In the genomic region with DNA sequence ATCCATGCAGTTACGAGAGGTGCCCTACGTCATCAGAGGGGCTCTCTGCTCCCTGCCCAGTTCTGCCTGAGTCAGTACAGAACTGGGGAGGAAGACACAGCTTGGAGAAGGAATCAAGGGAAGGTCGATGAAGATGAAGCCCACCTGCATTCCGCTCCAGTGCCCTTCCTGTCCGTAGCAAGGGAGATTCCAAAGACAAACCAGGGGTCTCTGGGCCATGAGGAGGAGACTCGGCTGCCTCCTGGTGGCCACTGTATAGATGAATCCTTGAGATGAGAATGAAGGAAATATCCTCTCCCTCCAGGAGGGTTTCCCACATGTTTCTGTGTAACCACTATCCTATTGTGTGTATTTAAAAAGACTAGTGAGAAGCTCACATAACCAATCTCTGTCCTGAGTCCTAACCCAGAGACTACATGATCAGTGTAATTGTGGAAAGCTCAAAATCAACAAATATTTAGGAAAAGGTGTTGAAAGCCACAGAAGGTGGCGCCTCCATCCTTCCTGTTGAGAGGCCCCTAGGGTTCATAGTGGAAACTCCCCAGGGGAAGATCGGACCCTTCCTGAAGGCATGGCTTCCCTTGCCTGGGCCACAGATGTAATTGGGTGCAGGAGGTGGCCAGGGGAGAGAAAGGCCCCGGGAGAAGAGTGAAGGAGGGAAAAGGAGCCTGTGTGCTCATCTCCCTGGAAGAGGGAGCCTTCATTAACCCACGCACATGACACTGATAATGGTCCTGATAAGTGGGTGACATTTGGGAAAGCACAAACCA, we compare ENCODE assay signal across 7 cellular contexts.
A peak's percentile ranks its signal among the peaks of the same experiment; 100 is the strongest.
DNase-seq lines count a peak whose midpoint lies in the region; ATAC-seq, FAIRE-seq and TF ChIP-seq lines count a peak whose summit lies in the region.
"Not testable (repeated sequence)": the region's sequence is repeated elsewhere in the genome, so short reads cannot be mapped to it uniquely, and the experiment has no call there.

No MANE protein-coding gene starts in this region.

- H3K9me3 Mint-ChIP-seq in glutamatergic neuron (ENCODE audit: unreplicated experiment); progenitor cell of endocrine pancreas (ENCODE audit: low read depth): not testable (repeated sequence)

- H2AFZ ChIP-seq in K562 (ENCODE audit: low read depth, low read length), result not testable (repeated sequence)

- CTCF ChIA-PET in K562 (lab: Yijun Ruan, JAX; ENCODE audit: low intra/inter-chr PET ratio), result interaction anchor here (0.7 to 1.5 kb wide), 3 partner anchors 18 to 115 kb away, joined by 3 to 5 read pairs (median 4); no protein-coding TSS in a partner anchor

- 3% methylated on average over 8 of the region's 10 CpGs for WGBS in K562 (ENCODE audit: insufficient coverage, low coverage, missing lambda C conversion rate)

- TF ChIP-seq CTCF in GM12864 (IDR thresholded peaks at IDR 0.05; ENCODE audit: low read depth, low read length, missing control alignments) (peak; percentile 41), K562 (IDR thresholded peaks at IDR 0.05 in 2 of 3, conservative IDR thresholded peaks at IDR 0.05 in 1 of 3; ENCODE audit: insufficient read depth in 2 of 3, low read depth in 1 of 3, low read length in 3 of 3) (peak; percentile 24 to 42 (median 33); a peak in 2 of 6 replicates), glutamatergic neuron (IDR thresholded peaks at IDR 0.05; ENCODE audit: partially characterized antibody, unreplicated experiment) (peak; percentile 24), progenitor cell of endocrine pancreas (IDR thresholded peaks at IDR 0.05; ENCODE audit: unreplicated experiment) (peak; percentile 33)

- not testable (repeated sequence) for H4K20me1 ChIP-seq in K562 (replicated peaks; ENCODE audit: control insufficient read depth, insufficient read depth, low read length)

- not testable (repeated sequence) for H3K4me1 ChIP-seq in K562 (replicated peaks in 1 of 2; ENCODE audit: control insufficient read depth in 2 of 2, insufficient read depth in 2 of 2, low read length in 2 of 2)

- TF ChIP-seq POLR2A in K562 (conservative IDR thresholded peaks at IDR 0.05), result not testable (repeated sequence)

- peaks cover 28% of the 10 kb centered on the region for H3K4me1 Mint-ChIP-seq in glutamatergic neuron (ENCODE audit: low read depth, unreplicated experiment)
- H3K4me1 Mint-ChIP-seq in progenitor cell of endocrine pancreas (ENCODE audit: low read depth), result peaks cover 14% of the 10 kb centered on the region

- not testable (repeated sequence) for H3K9me1 ChIP-seq in K562 (ENCODE audit: control insufficient read depth, insufficient read depth, low read length)

- peak; percentile 61 for ATAC-seq in SK-N-SH treated with all-trans-retinoic acid at 6 μM for 48 hours
- peak; percentile 86 for ATAC-seq in K562

- H3K36me3 ChIP-seq in KOPT-K1 (ENCODE audit: insufficient read depth, low read length); K562 (ENCODE audit: control insufficient read depth, insufficient read depth, low read length): not testable (repeated sequence)

- in situ Hi-C loops in K562 (cut with MboI), result not testable (repeated sequence)

- not testable (repeated sequence) for DNase-seq in GM12864 (ENCODE audit: low read depth); K562 (ENCODE audit: extremely low read depth in 1 of 4, low spot score in 3 of 4); glutamatergic neuron; progenitor cell of endocrine pancreas (ENCODE audit: low spot score, unreplicated experiment)
- peak; percentile 55 for DNase-seq in activated CD8-positive, alpha-beta memory T cell treated with anti-CD3 and anti-CD28 coated beads, Interleukin-2, amount 50 U/mL, for 48 hours

- not testable (repeated sequence) for TF ChIP-seq EP300 in K562 (IDR thresholded peaks at IDR 0.05; ENCODE audit: low read length)

- not testable (repeated sequence) for H3K4me2 ChIP-seq in K562 (ENCODE audit: insufficient read depth, low read length)

- H3K9ac ChIP-seq in K562 (ENCODE audit: insufficient read depth in 1 of 2, low read depth in 2 of 2, low read length in 2 of 2), result not testable (repeated sequence)

- H3K27me3 ChIP-seq in K562 (ENCODE audit: control insufficient read depth in 2 of 2, insufficient read depth in 2 of 2, low read length in 2 of 2), result peaks cover 20 to 38% of the 10 kb centered on the region in 2 experiments

- not testable (repeated sequence) for H3K27ac Mint-ChIP-seq in glutamatergic neuron (ENCODE audit: unreplicated experiment); progenitor cell of endocrine pancreas

- peak overlapping the region; percentile 10 for H3K27ac ChIP-seq in KOPT-K1 (ENCODE audit: low read depth, low read length, poor library complexity, severe bottlenecking)
- not testable (repeated sequence) for H3K27ac ChIP-seq in K562 (ENCODE audit: extremely low read depth, low read depth, low read length)

- not testable (repeated sequence) for H3K4me3 ChIP-seq in GM12864 (ENCODE audit: low read depth, low read length); K562

- not testable (repeated sequence) for H3K9me3 ChIP-seq in KOPT-K1 (ENCODE audit: insufficient read depth, low read length, poor library complexity, severe bottlenecking); K562 (replicated peaks; ENCODE audit: control insufficient read depth, insufficient read depth, low read depth, low read length)

- FAIRE-seq in K562 (lab: Jason Lieb, UNC), result peak; percentile 87

- not testable (repeated sequence) for H3K79me2 ChIP-seq in K562 (ENCODE audit: control insufficient read depth, insufficient read depth, low read length)

- BruUV-seq in K562 (replicated peaks; lab: Mats Ljungman, UMichigan), result not testable (repeated sequence)

- H3K36me3 Mint-ChIP-seq in glutamatergic neuron (ENCODE audit: unreplicated experiment); progenitor cell of endocrine pancreas (ENCODE audit: insufficient read depth): not testable (repeated sequence)

- not testable (repeated sequence) for H3K4me3 Mint-ChIP-seq in glutamatergic neuron (ENCODE audit: unreplicated experiment); progenitor cell of endocrine pancreas (ENCODE audit: low read depth)

- POLR2A ChIA-PET in K562 (lab: Yijun Ruan, JAX), result interaction anchor here (1.2 kb wide), 1 partner anchor 9 kb away, joined by 4 read pairs; no protein-coding TSS in a partner anchor

- peak in 1 of 2 experiments; percentile 49; a peak in 3 of 4 replicates for TF ChIP-seq RAD21 in K562 (CRISPR knock-in tag; conservative IDR thresholded peaks at IDR 0.05 in 1 of 2, IDR thresholded peaks at IDR 0.05 in 1 of 2)

- intact Hi-C loops in K562 (cut with micrococcal nuclease), result not testable (repeated sequence)

- not testable (repeated sequence) for H3K27me3 Mint-ChIP-seq in glutamatergic neuron (ENCODE audit: unreplicated experiment)
- peaks cover 18% of the 10 kb centered on the region for H3K27me3 Mint-ChIP-seq in progenitor cell of endocrine pancreas

TF ChIP-seq in K562, 482 proteins besides CTCF, POLR2A, EP300 and RAD21:
- not testable (repeated sequence) for TF ChIP-seq ATF1 (CRISPR knock-in tag; IDR thresholded peaks at IDR 0.05)
- TF ChIP-seq ATF1 (tag; IDR thresholded peaks at IDR 0.05), result peak; percentile 28; the same call in 1 of the 2 replicates
